In the genomic region with DNA sequence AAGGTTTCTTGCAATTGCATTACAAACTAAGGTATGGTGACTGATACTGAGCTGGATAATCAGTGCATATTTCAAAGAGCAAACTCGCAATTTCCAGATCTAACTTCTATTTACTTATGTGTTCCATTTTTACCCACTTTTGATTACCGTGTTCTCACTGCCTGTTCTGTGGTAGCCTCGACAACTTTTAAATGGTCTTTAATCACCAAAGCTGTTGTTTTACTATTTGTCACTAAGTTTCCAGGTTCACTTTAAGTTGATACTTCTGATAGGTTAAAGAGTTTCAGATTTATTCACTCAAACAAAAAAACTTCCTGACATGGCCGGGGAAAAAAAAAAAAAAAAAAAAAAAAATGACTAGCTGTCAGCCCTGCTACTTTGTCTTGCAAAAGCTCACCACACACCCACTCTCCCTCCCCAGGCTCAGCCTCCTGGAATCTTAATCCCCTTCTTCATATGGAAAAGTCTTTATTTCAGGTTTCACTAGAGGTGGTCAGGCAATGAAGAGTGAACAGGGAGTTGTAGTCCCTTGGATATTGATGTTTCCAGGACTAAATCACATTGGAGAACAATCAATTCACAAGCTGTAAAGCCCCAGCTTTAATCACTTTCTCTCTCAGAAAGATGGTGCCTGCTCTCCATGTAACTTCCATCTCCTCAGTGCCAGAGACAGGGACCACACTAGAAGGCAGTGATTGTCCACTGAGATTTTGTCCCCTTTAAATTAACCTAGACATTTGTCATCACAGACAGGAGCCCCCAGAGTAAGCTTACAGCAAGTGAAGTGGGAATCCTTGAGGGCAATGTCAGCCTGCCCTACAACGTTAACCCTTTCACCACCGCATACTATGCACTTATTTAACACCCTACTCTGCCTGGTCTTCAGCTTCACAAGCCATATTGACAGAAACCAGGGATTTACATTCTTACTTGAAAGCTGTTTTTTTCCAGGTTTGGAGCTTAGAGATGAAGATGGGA, we compare ENCODE assay signal across 1 cellular context.
TF ChIP-seq lines count a peak whose summit lies in the region.

No MANE protein-coding gene starts in this region.

TF ChIP-seq in SK-N-SH, 30 proteins besides CTCF, POLR2A, EP300 and RAD21 (continued from another document):
- TF ChIP-seq, protein P1, sequence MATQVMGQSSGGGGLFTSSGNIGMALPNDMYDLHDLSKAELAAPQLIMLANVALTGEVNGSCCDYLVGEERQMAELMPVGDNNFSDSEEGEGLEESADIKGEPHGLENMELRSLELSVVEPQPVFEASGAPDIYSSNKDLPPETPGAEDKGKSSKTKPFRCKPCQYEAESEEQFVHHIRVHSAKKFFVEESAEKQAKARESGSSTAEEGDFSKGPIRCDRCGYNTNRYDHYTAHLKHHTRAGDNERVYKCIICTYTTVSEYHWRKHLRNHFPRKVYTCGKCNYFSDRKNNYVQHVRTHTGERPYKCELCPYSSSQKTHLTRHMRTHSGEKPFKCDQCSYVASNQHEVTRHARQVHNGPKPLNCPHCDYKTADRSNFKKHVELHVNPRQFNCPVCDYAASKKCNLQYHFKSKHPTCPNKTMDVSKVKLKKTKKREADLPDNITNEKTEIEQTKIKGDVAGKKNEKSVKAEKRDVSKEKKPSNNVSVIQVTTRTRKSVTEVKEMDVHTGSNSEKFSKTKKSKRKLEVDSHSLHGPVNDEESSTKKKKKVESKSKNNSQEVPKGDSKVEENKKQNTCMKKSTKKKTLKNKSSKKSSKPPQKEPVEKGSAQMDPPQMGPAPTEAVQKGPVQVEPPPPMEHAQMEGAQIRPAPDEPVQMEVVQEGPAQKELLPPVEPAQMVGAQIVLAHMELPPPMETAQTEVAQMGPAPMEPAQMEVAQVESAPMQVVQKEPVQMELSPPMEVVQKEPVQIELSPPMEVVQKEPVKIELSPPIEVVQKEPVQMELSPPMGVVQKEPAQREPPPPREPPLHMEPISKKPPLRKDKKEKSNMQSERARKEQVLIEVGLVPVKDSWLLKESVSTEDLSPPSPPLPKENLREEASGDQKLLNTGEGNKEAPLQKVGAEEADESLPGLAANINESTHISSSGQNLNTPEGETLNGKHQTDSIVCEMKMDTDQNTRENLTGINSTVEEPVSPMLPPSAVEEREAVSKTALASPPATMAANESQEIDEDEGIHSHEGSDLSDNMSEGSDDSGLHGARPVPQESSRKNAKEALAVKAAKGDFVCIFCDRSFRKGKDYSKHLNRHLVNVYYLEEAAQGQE (IDR thresholded peaks at IDR 0.05; ENCODE audit: low read depth, low read length) = no peak
- TF ChIP-seq JUND (IDR thresholded peaks at IDR 0.05) (no peak), CHD2 (IDR thresholded peaks at IDR 0.05; ENCODE audit: low read length, partially characterized antibody) (no peak), FOSL2 (IDR thresholded peaks at IDR 0.05; ENCODE audit: borderline replicate concordance, low read depth) (no peak), YY1 (IDR thresholded peaks at IDR 0.05; ENCODE audit: low read depth) (no peak), GABPA (IDR thresholded peaks at IDR 0.05; ENCODE audit: low read depth) (no peak), MEF2A (IDR thresholded peaks at IDR 0.05; ENCODE audit: borderline replicate concordance, low read depth) (no peak), TEAD4 (IDR thresholded peaks at IDR 0.05; ENCODE audit: borderline replicate concordance, insufficient read depth) (no peak), RXRA (IDR thresholded peaks at IDR 0.05; ENCODE audit: borderline replicate concordance, low read depth) (no peak), FOXM1 (IDR thresholded peaks at IDR 0.05; ENCODE audit: low read depth) (no peak)
- TF ChIP-seq, protein P2, sequence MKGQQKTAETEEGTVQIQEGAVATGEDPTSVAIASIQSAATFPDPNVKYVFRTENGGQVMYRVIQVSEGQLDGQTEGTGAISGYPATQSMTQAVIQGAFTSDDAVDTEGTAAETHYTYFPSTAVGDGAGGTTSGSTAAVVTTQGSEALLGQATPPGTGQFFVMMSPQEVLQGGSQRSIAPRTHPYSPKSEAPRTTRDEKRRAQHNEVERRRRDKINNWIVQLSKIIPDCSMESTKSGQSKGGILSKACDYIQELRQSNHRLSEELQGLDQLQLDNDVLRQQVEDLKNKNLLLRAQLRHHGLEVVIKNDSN (IDR thresholded peaks at IDR 0.05; ENCODE audit: borderline replicate concordance, low read depth) = no peak
TF ChIP-seq in SK-N-SH: peak in this region for 0.
